In the genomic region with DNA sequence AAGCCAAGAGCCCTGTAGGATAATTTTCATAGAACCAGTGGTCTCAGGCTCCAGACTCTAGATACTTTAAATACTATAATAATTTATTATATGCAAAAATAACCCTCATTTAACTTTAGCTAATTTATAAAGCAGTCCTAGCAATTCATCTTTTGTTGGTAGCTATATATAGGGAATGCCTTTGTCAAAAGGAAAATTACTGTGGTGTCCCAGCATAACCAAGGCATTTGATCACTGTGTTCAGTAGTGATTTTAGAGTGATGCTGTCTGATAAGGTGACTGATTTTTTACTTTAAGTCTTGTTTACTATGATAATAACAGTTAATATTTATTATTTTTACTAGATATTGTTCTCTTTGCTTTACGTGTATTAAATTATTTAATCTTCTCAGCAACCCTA, we compare ENCODE assay signal across 8 cellular contexts.
"Had no signal": no experiment of that assay in that cellular context is flagged by ENCODE, and none has a peak within 500 bp of the region (broad histone marks: within the 10 kb centered on the region; RNA-seq: fewer than 3 reads in every experiment).

No MANE protein-coding gene starts in this region.

- H3K9ac ChIP-seq: KMS-11 had no signal

- H3K27ac Mint-ChIP-seq: IgD-negative memory B cell had no signal

- H3K27ac ChIP-seq: HL-60, KMS-11 had no signal

- ATAC-seq: HepG2 had no signal

- H3K9me3 Mint-ChIP-seq: IgD-negative memory B cell had no signal

- H3K4me3 Mint-ChIP-seq: IgD-negative memory B cell had no signal

- H3K27me3 Mint-ChIP-seq: IgD-negative memory B cell had no signal

- H3K4me2 ChIP-seq: KMS-11 had no signal

- DNase-seq: IMR-90, KBM-7, KG1 had no signal

- FAIRE-seq: HepG2, HTR-8/SVneo had no signal
